10 cellular contexts compared by ENCODE assay signal in the genomic region with DNA sequence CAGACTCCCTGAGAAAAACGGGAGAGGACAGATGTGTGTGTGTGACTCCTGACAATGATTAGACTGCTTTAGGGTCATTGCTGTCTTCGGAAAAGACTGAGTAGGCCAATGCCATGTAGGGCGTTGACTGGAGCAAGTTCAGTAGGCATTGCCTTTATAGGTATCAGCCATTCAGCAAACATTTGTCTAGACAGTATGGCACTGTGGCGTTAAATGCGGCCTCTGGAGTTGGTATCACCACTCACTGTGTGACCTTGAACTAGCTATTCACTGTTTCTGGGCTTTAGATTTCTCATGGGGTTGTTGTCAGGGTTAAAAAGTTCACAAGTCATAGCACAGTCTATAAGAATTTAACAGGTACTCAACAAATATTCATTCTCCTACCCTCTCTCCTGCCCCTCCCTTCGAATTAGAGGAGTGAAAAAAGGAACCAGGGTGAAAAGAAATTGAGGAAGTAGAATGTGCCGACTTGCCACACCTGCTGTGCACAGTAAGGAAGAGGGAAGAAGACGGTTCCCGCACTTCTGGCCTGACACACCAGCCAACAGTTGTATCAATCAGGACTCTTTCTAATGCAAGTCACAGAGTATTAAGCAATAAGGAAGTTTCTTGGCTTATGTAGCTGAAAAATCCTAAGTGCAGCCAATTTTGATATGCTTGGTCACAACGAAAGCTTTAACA.
DNase-seq lines count a peak whose midpoint lies in the region; ATAC-seq, FAIRE-seq and TF ChIP-seq lines count a peak whose summit lies in the region.
"Had no signal": no experiment of that assay in that cellular context is flagged by ENCODE, and none has a peak within 500 bp of the region (broad histone marks: within the 10 kb centered on the region; RNA-seq: fewer than 3 reads in every experiment).

No MANE protein-coding gene starts in this region.

- H3K36me3 Mint-ChIP-seq in immature natural killer cell: peaks cover 5 to 12% (median 6%) of the 10 kb centered on the region in 3 donors
- H3K36me3 Mint-ChIP-seq in progenitor cell of endocrine pancreas (ENCODE audit: insufficient read depth): no peaks in the 10 kb centered on the region

- 0 out of 2 replicates have a peak overlapping the region, but pooled peaks have one; percentile 50 for H2BK12ac ChIP-seq in H1 (ENCODE audit: low read depth, low read length)

- H4K20me1 ChIP-seq in H1 (replicated peaks in 1 of 2; ENCODE audit: control insufficient read depth in 1 of 2, insufficient read depth in 2 of 2, low read length in 2 of 2): no peaks in the 10 kb centered on the region

- H3K27me3 Mint-ChIP-seq in immature natural killer cell (ENCODE audit: low read depth in 3 of 3) (peaks cover 0 to 1% (median 0%) of the 10 kb centered on the region in 3 donors), progenitor cell of endocrine pancreas (no peaks in the 10 kb centered on the region)

- H4K91ac ChIP-seq in H1 (replicated peaks; ENCODE audit: insufficient read length, low read length): no peak overlapping the region

- H3K36me3 ChIP-seq in H1 (ENCODE audit: control insufficient read depth in 2 of 4, insufficient read depth in 4 of 4, low read length in 3 of 4): no peaks in the 10 kb centered on the region
- H3K36me3 ChIP-seq in mesendoderm (ENCODE audit: control insufficient read depth, insufficient read depth, low read length): no peaks in the 10 kb centered on the region

- no peak overlapping the region for H3K4ac ChIP-seq in H1 (replicated peaks; ENCODE audit: insufficient read length, low read depth, low read length)
- H3K4ac ChIP-seq in mesendoderm (ENCODE audit: low read depth, low read length): no peak overlapping the region

- H2AK5ac ChIP-seq in H1 (ENCODE audit: low read depth, low read length) (no peak overlapping the region), mesendoderm (ENCODE audit: low read length) (no peak overlapping the region)

- H2BK20ac ChIP-seq in H1 (ENCODE audit: low read length): no peak overlapping the region

- TF ChIP-seq EP300 in H1 (IDR thresholded peaks at IDR 0.05; ENCODE audit: borderline replicate concordance in 1 of 2, low read depth in 2 of 2, low read length in 2 of 2): no peak

- H3K4me1 Mint-ChIP-seq in immature natural killer cell: peaks cover 15 to 26% of the 10 kb centered on the region in 2 donors
- peaks cover 3% of the 10 kb centered on the region for H3K4me1 Mint-ChIP-seq in progenitor cell of endocrine pancreas (ENCODE audit: low read depth)

- H3K18ac ChIP-seq in H1 (ENCODE audit: extremely low read depth, low read length) (no peak overlapping the region), mesendoderm (ENCODE audit: low read length) (no peak overlapping the region)

- H2BK5ac ChIP-seq in H1 (ENCODE audit: low read depth, low read length) (no peak overlapping the region), mesendoderm (ENCODE audit: low read length) (peak overlapping the region; percentile 10)

- H3K9ac ChIP-seq in H1 (replicated peaks in 1 of 4; ENCODE audit: extremely low read depth in 1 of 4, low read depth in 3 of 4, low read length in 3 of 4) (no peak overlapping the region), mesendoderm (ENCODE audit: low read length) (no peak overlapping the region)

- H3K4me3 Mint-ChIP-seq in immature natural killer cell: no peak overlapping the region
- H3K4me3 Mint-ChIP-seq in progenitor cell of endocrine pancreas (ENCODE audit: low read depth): no peak overlapping the region

- no peak overlapping the region for H3K14ac ChIP-seq in H1 (ENCODE audit: insufficient read length)

- POLR2A ChIA-PET in H1 (lab: Charles Lee; ENCODE audit: partially characterized antibody): interaction anchor here (1.5 kb wide), 1 partner anchor 163 kb away, joined by 3 read pairs; a partner anchor contains a TSS

- TF ChIP-seq CTCF in H1 (IDR thresholded peaks at IDR 0.05; ENCODE audit: control extremely low read depth in 1 of 3, insufficient read depth in 1 of 3, low read depth in 1 of 3, low read length in 3 of 3): no peak
- TF ChIP-seq CTCF in progenitor cell of endocrine pancreas (IDR thresholded peaks at IDR 0.05; ENCODE audit: unreplicated experiment): no peak

- FAIRE-seq in GM12891 (lab: Jason Lieb, UNC) (peak; percentile 75), H1 (lab: Jason Lieb, UNC) (no peak)
- FAIRE-seq: endometrium had no signal

- peaks cover 0 to 5% (median 0%) of the 10 kb centered on the region in 4 experiments; a peak in 2 of 7 replicates for H3K4me1 ChIP-seq in H1 (replicated peaks in 1 of 4; ENCODE audit: control insufficient read depth in 3 of 4, insufficient read depth in 4 of 4, low read length in 3 of 4)
- peaks cover 2% of the 10 kb centered on the region for H3K4me1 ChIP-seq in mesendoderm (ENCODE audit: control insufficient read depth, low read depth, low read length)

- no peak overlapping the region for H4K5ac ChIP-seq in H1 (ENCODE audit: insufficient read length, low read depth, low read length)
- H4K5ac ChIP-seq in mesendoderm (ENCODE audit: low read length): no peak overlapping the region

- H3K4me3 ChIP-seq in H1 (ENCODE audit: extremely low read depth in 1 of 4, insufficient read depth in 2 of 4, low read depth in 3 of 4, low read length in 4 of 4) (no peak overlapping the region), mesendoderm (ENCODE audit: low read length) (no peak overlapping the region)

- H3K79me1 ChIP-seq in H1 (ENCODE audit: low read depth, low read length) (no peaks in the 10 kb centered on the region), mesendoderm (ENCODE audit: low read length) (no peaks in the 10 kb centered on the region)

- H2BK15ac ChIP-seq in H1 (ENCODE audit: low read length): no peak overlapping the region
- no peak overlapping the region for H2BK15ac ChIP-seq in mesendoderm (replicated peaks; ENCODE audit: low read depth)

- no peak overlapping the region for H2AFZ ChIP-seq in H1 (ENCODE audit: low read length)

- H2BK120ac ChIP-seq in H1 (replicated peaks; ENCODE audit: low read depth, low read length) (no peak overlapping the region), mesendoderm (ENCODE audit: low read depth, low read length) (no peak overlapping the region)

- H3K79me2 ChIP-seq in H1 (ENCODE audit: control insufficient read depth in 1 of 2, insufficient read depth in 2 of 2, low read length in 2 of 2): no peaks in the 10 kb centered on the region
- H3K79me2 ChIP-seq in mesendoderm (ENCODE audit: control insufficient read depth, insufficient read depth, low read length): no peaks in the 10 kb centered on the region

- H3K23ac ChIP-seq in H1 (ENCODE audit: insufficient read length) (no peak overlapping the region), mesendoderm (ENCODE audit: low read length) (no peak overlapping the region)

- H3K27ac Mint-ChIP-seq in immature natural killer cell (no peak overlapping the region), progenitor cell of endocrine pancreas (no peak overlapping the region)

- DNase-seq in GM12891 (ENCODE audit: insufficient read length, low spot score) (no peak), NCI-H460 (ENCODE audit: extremely low read depth, low read depth) (peak; percentile 81), H1 (ENCODE audit: low read depth in 1 of 2, low spot score in 2 of 2) (no peak), mesendoderm (peak; percentile 57), nucleus accumbens (lab: John Stamatoyannopoulos, UW) (no peak), immature natural killer cell (no peak), progenitor cell of endocrine pancreas (ENCODE audit: low spot score, unreplicated experiment) (no peak)
- DNase-seq: SW 1271 had no signal

- TF ChIP-seq POLR2A in GM12891 (IDR thresholded peaks at IDR 0.05; ENCODE audit: low read depth, low read length): no peak
- no peak for TF ChIP-seq POLR2A in H1 (IDR thresholded peaks at IDR 0.05; ENCODE audit: control extremely low read depth in 1 of 2, low read depth in 2 of 2, low read length in 2 of 2)

- no peak overlapping the region for H4K8ac ChIP-seq in H1 (ENCODE audit: extremely low read depth, insufficient read depth, low read length)
- no peak overlapping the region for H4K8ac ChIP-seq in mesendoderm (ENCODE audit: low read depth, low read length)

- H3K9me3 ChIP-seq in H1 (ENCODE audit: insufficient read depth in 2 of 2, low read depth in 1 of 2, low read length in 1 of 2): no peaks in the 10 kb centered on the region

- no peaks in the 10 kb centered on the region for H3K23me2 ChIP-seq in H1 (ENCODE audit: low read depth, low read length)

- H3K4me2 ChIP-seq in H1 (ENCODE audit: insufficient read depth in 1 of 2, low read depth in 2 of 2, low read length in 2 of 2): no peak overlapping the region
- no peak overlapping the region for H3K4me2 ChIP-seq in mesendoderm (ENCODE audit: low read length)

- H3K9me3 Mint-ChIP-seq in immature natural killer cell (peaks cover 0 to 4% (median 0%) of the 10 kb centered on the region in 6 donors), progenitor cell of endocrine pancreas (ENCODE audit: low read depth) (no peaks in the 10 kb centered on the region)

- ATAC-seq in GM19452 (IDR thresholded peaks at IDR 0.05; ENCODE audit: unreplicated experiment): no peak

- 81% methylated on average over 10 of the region's 10 CpGs; no CpG with 5 or more reads in 1 of the 2 experiments for WGBS in H1 (ENCODE audit: extremely low coverage in 1 of 2, insufficient coverage in 1 of 2, insufficient read length in 1 of 2, insufficient replicate concordance in 2 of 2, low coverage in 1 of 2, low lambda C conversion rate in 2 of 2, missing lambda C conversion rate in 1 of 2), 2 experiments
- WGBS in mesendoderm (ENCODE audit: extremely low coverage, insufficient coverage, low lambda C conversion rate): no CpG with 5 or more reads among the region's 10 CpGs

- H3K27me3 ChIP-seq in H1 (replicated peaks in 1 of 4; ENCODE audit: control insufficient read depth in 3 of 4, extremely low read depth in 1 of 4, insufficient read depth in 3 of 4, low read length in 3 of 4) (no peaks in the 10 kb centered on the region), mesendoderm (ENCODE audit: insufficient read depth, low read length, poor library complexity) (no peaks in the 10 kb centered on the region)

- CTCF ChIA-PET in H1 (lab: Charles Lee; ENCODE audit: partially characterized antibody): interaction anchor here (1.7 kb wide), 1 partner anchor 100 kb away, joined by 3 read pairs; no protein-coding TSS in a partner anchor

- no peak for TF ChIP-seq RAD21 in H1 (IDR thresholded peaks at IDR 0.05 in 1 of 2, conservative IDR thresholded peaks at IDR 0.05 in 1 of 2; ENCODE audit: low read depth in 2 of 2, low read length in 2 of 2)

- no peak overlapping the region for H3K56ac ChIP-seq in H1 (replicated peaks; ENCODE audit: insufficient read length, low read depth, low read length)
- no peak overlapping the region for H3K56ac ChIP-seq in mesendoderm (ENCODE audit: low read length)

- H3K27ac ChIP-seq in H1 (ENCODE audit: low read depth, low read length) (no peak overlapping the region), mesendoderm (ENCODE audit: low read depth, low read length) (no peak overlapping the region)

TF ChIP-seq in GM12891, 5 proteins besides CTCF, POLR2A, EP300 and RAD21 (continues in another document):
- TF ChIP-seq TAF1 (IDR thresholded peaks at IDR 0.05; ENCODE audit: low read depth, low read length) (no peak), POLR2AphosphoS5 (IDR thresholded peaks at IDR 0.05; ENCODE audit: low read depth, low read length) (no peak)

TF ChIP-seq in H1, 55 proteins besides CTCF, POLR2A, EP300 and RAD21 (continues in another document):
- TF ChIP-seq SP4 (IDR thresholded peaks at IDR 0.05; ENCODE audit: low read length) (no peak), SIN3A (conservative IDR thresholded peaks at IDR 0.05 in 1 of 2, IDR thresholded peaks at IDR 0.05 in 1 of 2; ENCODE audit: low read depth in 1 of 2, low read length in 2 of 2) (no peak)

Comparison
In these comparisons a context has a peak if more than half of its experiments do, and no peak if none do; other contexts are left out.
1. DNase-seq: peak in NCI-H460 (single experiment) and mesendoderm (single experiment); none in GM12891 (single experiment), H1 (0 of 2), nucleus accumbens (0 of 56), immature natural killer cell (0 of 3) and progenitor cell of endocrine pancreas (single experiment).